1 cellular context compared by ENCODE assay signal in genomic region chr1:154324241-154324640, GRCh38.
TF ChIP-seq lines count a peak whose summit lies in the region.

No MANE protein-coding gene starts in this region.

TF ChIP-seq in GM12878, 131 proteins besides CTCF, POLR2A, EP300 and RAD21:
- TF ChIP-seq RAD51 (IDR thresholded peaks at IDR 0.05) (no peak), RB1 (IDR thresholded peaks at IDR 0.05; ENCODE audit: borderline replicate concordance) (no peak), BCLAF1 (IDR thresholded peaks at IDR 0.05) (no peak)
